8 cellular contexts compared by ENCODE assay signal in the genomic region with DNA sequence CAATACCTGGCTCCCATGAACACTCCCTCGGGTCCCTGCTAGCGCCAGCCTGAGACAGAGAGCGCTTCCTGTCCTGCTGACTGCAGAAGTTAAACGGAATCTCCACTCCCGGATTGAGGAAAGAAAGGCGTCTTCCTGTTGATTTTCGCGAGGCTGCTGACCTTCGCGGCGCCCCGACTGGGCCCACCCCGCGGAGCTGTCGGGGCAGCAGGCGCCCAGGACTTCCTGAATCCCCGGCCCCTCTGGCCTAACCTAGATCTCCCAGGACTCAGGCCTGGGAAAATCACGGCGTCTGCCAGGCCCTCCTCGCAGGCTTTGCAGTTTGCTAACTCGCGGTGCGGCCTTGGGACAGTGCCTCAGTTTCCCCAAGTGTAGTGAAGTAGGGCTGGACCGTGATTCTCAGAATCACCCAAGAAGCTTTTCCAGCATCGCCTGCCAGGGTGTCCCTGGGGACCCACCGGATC.
DNase-seq lines count a peak whose midpoint lies in the region; ATAC-seq, FAIRE-seq and TF ChIP-seq lines count a peak whose summit lies in the region.

No MANE protein-coding gene starts in this region.

- ATAC-seq in GM18909 (IDR thresholded peaks at IDR 0.05; ENCODE audit: poor library complexity, unreplicated experiment) (no peak), GM21825 (IDR thresholded peaks at IDR 0.05; ENCODE audit: unreplicated experiment) (no peak)

- H3K9me3 ChIP-seq in HEK293 (ENCODE audit: control insufficient read depth, insufficient read depth, low read depth, low read length): no peaks in the 10 kb centered on the region; the same call in 1 of the 2 replicates
- no peaks in the 10 kb centered on the region for H3K9me3 ChIP-seq in small intestine (ENCODE audit: control insufficient read depth, low read depth)

- CTCF ChIA-PET in HEK293 (lab: Yijun Ruan, JAX): interaction anchor here (0.7 to 1.4 kb wide), 5 partner anchors 10 to 191 kb away, joined by 3 to 7 read pairs (median 4); no protein-coding TSS in a partner anchor

- H3K4me1 ChIP-seq in HEK293 (ENCODE audit: control insufficient read depth, insufficient read depth, low read length): peaks cover 23% of the 10 kb centered on the region
- H3K4me1 ChIP-seq in small intestine (ENCODE audit: control insufficient read depth in 2 of 2, insufficient read depth in 1 of 2, low read depth in 1 of 2, low read length in 1 of 2): no peaks in the 10 kb centered on the region

- H3K27me3 Mint-ChIP-seq in brain: peaks cover 63% of the 10 kb centered on the region

- no peaks in the 10 kb centered on the region for H3K36me3 Mint-ChIP-seq in brain

- H3K4me3 ChIP-seq in HEK293 (ENCODE audit: low read depth, low read length) (peak overlapping the region; percentile 31), small intestine (ENCODE audit: low read depth in 1 of 2, low read length in 2 of 2) (peak overlapping the region; percentile 35 to 48)

- peak overlapping the region; percentile 45 to 84 (median 73) for H3K4me3 Mint-ChIP-seq in brain

- H3K36me3 ChIP-seq in HEK293 (ENCODE audit: control insufficient read depth in 2 of 2, insufficient read depth in 1 of 2, low read length in 2 of 2): no peaks in the 10 kb centered on the region; a peak in 1 of 3 replicates
- H3K36me3 ChIP-seq in small intestine (ENCODE audit: control insufficient read depth in 2 of 2, insufficient read depth in 2 of 2, low read length in 2 of 2): no peaks in the 10 kb centered on the region

- H3K27ac ChIP-seq in HEK293 (ENCODE audit: extremely low read depth, low read depth, low read length) (peak overlapping the region; percentile 59; the same call in 1 of the 2 replicates), small intestine (ENCODE audit: low read depth in 1 of 2, low read length in 1 of 2) (peak overlapping the region in 1 of 2 donors; percentile 88)

- peak overlapping the region in 2 of 5 experiments; percentile 79 to 84 for H3K27ac Mint-ChIP-seq in brain

- WGBS in small intestine, 3 donors: 2 to 5% (median 3%) methylated on average over 26 of the region's 26 CpGs

- H3K9me3 Mint-ChIP-seq in brain: peaks cover 0 to 14% (median 4%) of the 10 kb centered on the region in 5 experiments

- DNase-seq in iris pigment epithelial cell (ENCODE audit: low read depth) (peak; percentile 16), small intestine (no peak), NCI-H510A treated with DMSO at 0.1 percent for 48 hours (lab: John Stamatoyannopoulos, UW) (no peak)
- DNase-seq in stimulated activated CD4-positive, alpha-beta T cell treated with anti-CD3 and anti-CD28 coated beads, Interleukin-4, amount 100 ng/mL, for 4 hours: no peak

- TF ChIP-seq CTCF in HEK293 (tag by site-specific recombination; IDR thresholded peaks at IDR 0.05) (no peak), brain (conservative IDR thresholded peaks at IDR 0.05) (no peak)

- no peak for FAIRE-seq in small intestine (lab: Jason Lieb, UNC)

- POLR2A ChIA-PET in HEK293 (lab: Yijun Ruan, JAX): interaction anchor here (0.7 to 0.9 kb wide), 3 partner anchors 128 to 1118 kb away, joined by 3 to 5 read pairs (median 4); no protein-coding TSS in a partner anchor

- peaks cover 17% of the 10 kb centered on the region for H3K4me1 Mint-ChIP-seq in brain

- H3K27me3 ChIP-seq in small intestine (ENCODE audit: control insufficient read depth in 2 of 2, insufficient read depth in 2 of 2, low read length in 2 of 2): peaks cover 0 to 16% of the 10 kb centered on the region in 2 donors

TF ChIP-seq in HEK293, 187 proteins besides CTCF, POLR2A, EP300 and RAD21:
- TF ChIP-seq REPIN1 (tag by site-specific recombination; IDR thresholded peaks at IDR 0.05; ENCODE audit: low read depth) (no peak), ZNF391 (tag by site-specific recombination; IDR thresholded peaks at IDR 0.05; ENCODE audit: borderline replicate concordance, low read depth) (no peak), ZNF26 (tag by site-specific recombination; IDR thresholded peaks at IDR 0.05) (no peak), ZNF785 (tag by site-specific recombination; IDR thresholded peaks at IDR 0.05) (no peak)
